In genomic region chr1:160101037-160101716, GRCh38 we compare ENCODE assay signal across 8 cellular contexts. TPM values are rescaled to one million over a fixed set of nuclear protein-coding genes. Genes with fewer than 3 reads are reported as not detected.
DNase-seq lines count a peak whose midpoint lies in the region; ATAC-seq and TF ChIP-seq lines count a peak whose summit lies in the region.

No MANE protein-coding gene starts in this region.

- POLR2A ChIA-PET in BJ (lab: Charles Lee), result interaction anchor here (0.6 kb wide), 1 partner anchor 204 kb away, joined by 3 read pairs; no protein-coding TSS in a partner anchor

- H3K4me3 ChIP-seq in BJ (ENCODE audit: low read depth, low read length) (no peak overlapping the region), adipocyte (ENCODE audit: low read length) (no peak overlapping the region), rectal smooth muscle tissue (ENCODE audit: low read length) (peak overlapping the region; percentile 17), vagina (peak overlapping the region in 1 of 2 donors; percentile 21)

- no peaks in the 10 kb centered on the region for H3K36me3 ChIP-seq in BJ (ENCODE audit: control insufficient read depth, insufficient read depth, low read length)
- H3K36me3 ChIP-seq in adipocyte (ENCODE audit: control insufficient read depth, insufficient read depth, low read length, severe bottlenecking), result no peaks in the 10 kb centered on the region
- H3K36me3 ChIP-seq in rectal smooth muscle tissue (ENCODE audit: control insufficient read depth, insufficient read depth, low read length), result no peaks in the 10 kb centered on the region
- H3K36me3 ChIP-seq in vagina, result no peaks in the 10 kb centered on the region

- peak overlapping the region; percentile 95 for H3K27ac Mint-ChIP-seq in T-helper 17 cell

- TF ChIP-seq CTCF in BJ (IDR thresholded peaks at IDR 0.05; ENCODE audit: insufficient read depth, low read depth, low read length) (peak; percentile 98), vagina (IDR thresholded peaks at IDR 0.05) (peak; percentile 78 to 93 (median 87))

- peak overlapping the region; percentile 85 for H3K4me3 Mint-ChIP-seq in T-helper 17 cell

- H3K4me1 Mint-ChIP-seq in T-helper 17 cell, result peaks cover 30% of the 10 kb centered on the region

- TF ChIP-seq POLR2A in vagina (IDR thresholded peaks at IDR 0.05), result no peak

- H3K27ac ChIP-seq in rectal smooth muscle tissue (ENCODE audit: low read depth, low read length) (peak overlapping the region; percentile 96), vagina (peak overlapping the region; percentile 93)

- CTCF ChIA-PET in BJ (lab: Yijun Ruan, JAX), result interaction anchor here (0.6 to 7.1 kb wide), 49 partner anchors 9 to 277 kb away, joined by 3 to 82 read pairs (median 5); partner anchors contain the start of genes ATP1A4, CASQ1 and PEX19

- no peak for DNase-seq in BJ (ENCODE audit: low read depth)
- peak; percentile 60 for DNase-seq in NCI-H187 treated with DMSO at 0.1 percent for 48 hours (lab: John Stamatoyannopoulos, UW)
- peak; percentile 51 to 57 (median 55) for DNase-seq in T-helper 17 cell
- peak; percentile 88 for DNase-seq in adipocyte (ENCODE audit: low read depth)
- DNase-seq in left cardiac atrium, result peak; percentile 86
- DNase-seq in vagina (ENCODE audit: extremely low spot score in 2 of 2), result no peak

- no peaks in the 10 kb centered on the region for H3K9me3 ChIP-seq in T-helper 17 cell (ENCODE audit: control insufficient read depth, low read length, poor library complexity, severe bottlenecking)
- no peaks in the 10 kb centered on the region for H3K9me3 ChIP-seq in adipocyte (ENCODE audit: control insufficient read depth, low read length)
- no peaks in the 10 kb centered on the region for H3K9me3 ChIP-seq in vagina

- no peaks in the 10 kb centered on the region for H3K27me3 Mint-ChIP-seq in T-helper 17 cell

- ATAC-seq in GM21717 (IDR thresholded peaks at IDR 0.05; ENCODE audit: unreplicated experiment), result peak; percentile 27
- ATAC-seq in T-helper 17 cell, result peak; percentile 22
- ATAC-seq in left cardiac atrium, result peak; percentile 18 to 46

- intact Hi-C loops in left cardiac atrium (cut with DNase I), result loop anchor here in 1 of 2 donors (5.0 kb wide), 1 partner anchor 151 kb away; no protein-coding TSS in a partner anchor
- intact Hi-C loops in vagina (cut with DNase I), result no loop called here

- no peaks in the 10 kb centered on the region for H3K36me3 Mint-ChIP-seq in T-helper 17 cell (ENCODE audit: low read depth)

- H3K4me1 ChIP-seq in adipocyte (ENCODE audit: control insufficient read depth, insufficient read depth, low read length) (peaks cover 36% of the 10 kb centered on the region), rectal smooth muscle tissue (ENCODE audit: control insufficient read depth, insufficient read depth, low read length) (peaks cover 49% of the 10 kb centered on the region), vagina (peaks cover 33% of the 10 kb centered on the region)

- H3K9ac ChIP-seq in adipocyte (ENCODE audit: low read length) (peak overlapping the region; percentile 47), rectal smooth muscle tissue (ENCODE audit: low read length) (no peak overlapping the region)

- no peaks in the 10 kb centered on the region; the same call in 1 of the 2 replicates for H3K27me3 ChIP-seq in BJ (ENCODE audit: control insufficient read depth, insufficient read depth, low read length)
- H3K27me3 ChIP-seq in adipocyte (replicated peaks; ENCODE audit: control insufficient read depth, insufficient read depth, low read length), result no peaks in the 10 kb centered on the region
- no peaks in the 10 kb centered on the region for H3K27me3 ChIP-seq in rectal smooth muscle tissue (ENCODE audit: control insufficient read depth, insufficient read depth, low read length)
- no peaks in the 10 kb centered on the region for H3K27me3 ChIP-seq in vagina

RNA-seq across cellular contexts. Expression of gene IGSF8, which starts 2.8 kb away (rescaled TPM):
- 17.4 and 29.7 TPM in 2 replicates for polyA plus RNA-seq in BJ (2011; rRNA removed)
- polyA minus RNA-seq in BJ (2011; rRNA and poly(A)+ RNA removed), result 9.3 and 11.9 TPM in 2 replicates
- total RNA-seq in T-helper 17 cell, result 10 to 100 TPM; 29.3 to 36.8 TPM
- 10 to 100 TPM; 18.8 to 22.1 TPM for total RNA-seq in left cardiac atrium
- total RNA-seq in vagina, result 21.6 TPM

RNA-seq across cellular contexts. Expression of gene ATP1A2, which starts 14.4 kb away (rescaled TPM):
- polyA plus RNA-seq in BJ (2011; rRNA removed), result 0.49 and 1.1 TPM in 2 replicates
- polyA minus RNA-seq in BJ (2011; rRNA and poly(A)+ RNA removed), result 0.26 and 0.47 TPM in 2 replicates
- not detected for total RNA-seq in T-helper 17 cell
- 100 to 1,000 TPM; 114 to 176 TPM for total RNA-seq in left cardiac atrium
- 11.0 TPM for total RNA-seq in vagina

RNA-seq across cellular contexts. Expression of gene KCNJ9, which starts 19.8 kb away (rescaled TPM):
- polyA plus RNA-seq in BJ (2011; rRNA removed), result not detected in 2 replicates
- polyA minus RNA-seq in BJ (2011; rRNA and poly(A)+ RNA removed), result not detected in 2 replicates
- not detected for total RNA-seq in T-helper 17 cell
- under 1 TPM in 1 of 2 donors, not detected in 1; 0.06 TPM for total RNA-seq in left cardiac atrium
- not detected for total RNA-seq in vagina

RNA-seq across cellular contexts. Expression of gene KCNJ10, which starts 31.2 kb away (rescaled TPM):
- polyA plus RNA-seq in BJ (2011; rRNA removed), result not detected in 2 replicates
- not detected in 2 replicates for polyA minus RNA-seq in BJ (2011; rRNA and poly(A)+ RNA removed)
- total RNA-seq in T-helper 17 cell (not detected), left cardiac atrium (under 1 TPM; 0.05 to 0.15 TPM), vagina (not detected)

RNA-seq across cellular contexts. Expression of gene ATP1A4, which starts 50.2 kb away (rescaled TPM):
- polyA plus RNA-seq in BJ (2011; rRNA removed), result not detected in 2 replicates
- not detected in 2 replicates for polyA minus RNA-seq in BJ (2011; rRNA and poly(A)+ RNA removed)
- under 1 TPM in 1 of 2 donors, not detected in 1; 0.27 TPM for total RNA-seq in T-helper 17 cell
- total RNA-seq in left cardiac atrium, result under 1 TPM in 1 of 2 donors, not detected in 1; 0.13 TPM
- total RNA-seq in vagina, result not detected

Comparison
In these comparisons a context has a peak if more than half of its experiments do, and no peak if none do; other contexts are left out.
1. DNase-seq: peak in NCI-H187 treated with DMSO at 0.1 percent for 48 hours (single experiment), T-helper 17 cell (3 of 3), adipocyte (single experiment) and left cardiac atrium (single experiment); none in BJ (single experiment) and vagina (0 of 2).
2. RNA of gene ATP1A2, which starts 14.4 kb away (total RNA-seq): 114 to 176 TPM in left cardiac atrium and 11.0 TPM in vagina (single experiment); not detected in T-helper 17 cell; every median in the first group is over 10 times any median in the second.
3. Peak in every context shown above with its lines, with median percentiles within 50 percentile points of each other: ATAC-seq.